ENCODE assay signal across 1 cellular context in genomic region chr17:14297161-14297851, GRCh38.
TF ChIP-seq lines count a peak whose summit lies in the region.

No MANE protein-coding gene starts in this region.

TF ChIP-seq in HepG2, 621 proteins besides CTCF, POLR2A, EP300 and RAD21 (continued from another document and continues in another):
- peak; percentile 97 for TF ChIP-seq ZNF441 (CRISPR knock-in tag; IDR thresholded peaks at IDR 0.05; ENCODE audit: borderline replicate concordance)
- TF ChIP-seq TEAD3 (CRISPR knock-in tag; optimal IDR thresholded peaks at IDR 0.05; ENCODE audit: borderline replicate concordance): peak; percentile 33
- no peak; the same call in 1 of the 2 replicates for TF ChIP-seq MIXL1 (CRISPR knock-in tag; IDR thresholded peaks at IDR 0.05)
- no peak for TF ChIP-seq BHLHE40 (IDR thresholded peaks at IDR 0.05; ENCODE audit: low read length)
- TF ChIP-seq ZNF138 (CRISPR knock-in tag; IDR thresholded peaks at IDR 0.05; ENCODE audit: low read depth): peak; percentile 78; the same call in 1 of the 2 replicates
- no peak for TF ChIP-seq ZNF513 (CRISPR knock-in tag; conservative IDR thresholded peaks at IDR 0.05)
- TF ChIP-seq ELF3 (CRISPR knock-in tag; IDR thresholded peaks at IDR 0.05): no peak
- peak; percentile 76; the same call in 1 of the 2 replicates for TF ChIP-seq PHF21A (CRISPR knock-in tag; IDR thresholded peaks at IDR 0.05)
- no peak for TF ChIP-seq ZBTB8A (CRISPR knock-in tag; IDR thresholded peaks at IDR 0.05; ENCODE audit: borderline replicate concordance, low read depth)
- TF ChIP-seq ZNF136 (CRISPR knock-in tag; IDR thresholded peaks at IDR 0.05; ENCODE audit: low read depth): no peak
- TF ChIP-seq AHR (CRISPR knock-in tag; IDR thresholded peaks at IDR 0.05): no peak; the same call in 1 of the 2 replicates
- TF ChIP-seq ZNF510 (CRISPR knock-in tag; IDR thresholded peaks at IDR 0.05; ENCODE audit: low read depth): no peak
- no peak for TF ChIP-seq DPF2 (CRISPR knock-in tag; IDR thresholded peaks at IDR 0.05; ENCODE audit: borderline replicate concordance, low read depth)
- 0 out of 2 replicates have a peak, but pooled peaks have one; percentile 20 for TF ChIP-seq HMGXB3 (CRISPR knock-in tag; IDR thresholded peaks at IDR 0.05; ENCODE audit: borderline replicate concordance)
- TF ChIP-seq ZNF317 (CRISPR knock-in tag; IDR thresholded peaks at IDR 0.05): no peak
- TF ChIP-seq NR1H2 (CRISPR knock-in tag; IDR thresholded peaks at IDR 0.05; ENCODE audit: borderline replicate concordance, low read depth): no peak
- no peak for TF ChIP-seq NFKBIZ (CRISPR knock-in tag; IDR thresholded peaks at IDR 0.05)
- TF ChIP-seq REXO4 (CRISPR knock-in tag; IDR thresholded peaks at IDR 0.05; ENCODE audit: borderline replicate concordance): no peak
- 0 out of 2 replicates have a peak, but pooled peaks have one; percentile 19 for TF ChIP-seq ZNF143 (CRISPR knock-in tag; IDR thresholded peaks at IDR 0.05)
- no peak; the same call in 1 of the 2 replicates for TF ChIP-seq ZBTB4 (CRISPR knock-in tag; IDR thresholded peaks at IDR 0.05; ENCODE audit: borderline replicate concordance)
- peak; percentile 76 for TF ChIP-seq ZBTB7B (CRISPR knock-in tag; IDR thresholded peaks at IDR 0.05)
- TF ChIP-seq MED13 (CRISPR knock-in tag; IDR thresholded peaks at IDR 0.05): no peak
- no peak for TF ChIP-seq CEBPZ (IDR thresholded peaks at IDR 0.05; ENCODE audit: low read length)
- no peak for TF ChIP-seq MEF2D (CRISPR knock-in tag; IDR thresholded peaks at IDR 0.05)
- TF ChIP-seq ZNF761 (CRISPR knock-in tag; conservative IDR thresholded peaks at IDR 0.05): 0 out of 2 replicates have a peak, but pooled peaks have one; percentile 69
- peak; percentile 57; the same call in 1 of the 2 replicates for TF ChIP-seq REL (CRISPR knock-in tag; conservative IDR thresholded peaks at IDR 0.05)
- no peak for TF ChIP-seq SMAD9 (CRISPR knock-in tag; IDR thresholded peaks at IDR 0.05)
- no peak for TF ChIP-seq SRF (IDR thresholded peaks at IDR 0.05; ENCODE audit: low read depth, low read length)
- no peak for TF ChIP-seq ARNTL (CRISPR knock-in tag; IDR thresholded peaks at IDR 0.05)
- TF ChIP-seq NFYC (CRISPR knock-in tag; IDR thresholded peaks at IDR 0.05): no peak
- no peak for TF ChIP-seq ADNP (CRISPR knock-in tag; IDR thresholded peaks at IDR 0.05)
- TF ChIP-seq JDP2 (CRISPR knock-in tag; IDR thresholded peaks at IDR 0.05; ENCODE audit: borderline replicate concordance): no peak
- TF ChIP-seq ZNF556 (CRISPR knock-in tag; IDR thresholded peaks at IDR 0.05; ENCODE audit: borderline replicate concordance): peak; percentile 71; the same call in 1 of the 2 replicates
- TF ChIP-seq DBP (CRISPR knock-in tag; IDR thresholded peaks at IDR 0.05; ENCODE audit: not compliant biosample characterization): no peak
- TF ChIP-seq MTF1 (CRISPR knock-in tag; IDR thresholded peaks at IDR 0.05): no peak
- TF ChIP-seq PAX8 (CRISPR knock-in tag; IDR thresholded peaks at IDR 0.05; ENCODE audit: borderline replicate concordance): no peak
- peak; percentile 75 for TF ChIP-seq ZFY (CRISPR knock-in tag; IDR thresholded peaks at IDR 0.05)
- peak; percentile 78; the same call in 1 of the 2 replicates for TF ChIP-seq ZBTB7A (CRISPR knock-in tag; IDR thresholded peaks at IDR 0.05)
- TF ChIP-seq HMGA1 (CRISPR knock-in tag; conservative IDR thresholded peaks at IDR 0.05): no peak
- no peak for TF ChIP-seq RFX3 (CRISPR knock-in tag; IDR thresholded peaks at IDR 0.05)
- no peak for TF ChIP-seq HNRNPL (IDR thresholded peaks at IDR 0.05; ENCODE audit: low read depth, low read length)
- no peak for TF ChIP-seq JARID2 (CRISPR knock-in tag; IDR thresholded peaks at IDR 0.05; ENCODE audit: insufficient replicate concordance)
- peak; percentile 54; the same call in 1 of the 2 replicates for TF ChIP-seq SP5 (CRISPR knock-in tag; IDR thresholded peaks at IDR 0.05; ENCODE audit: borderline replicate concordance, low read depth)
- TF ChIP-seq ZNF615 (CRISPR knock-in tag; IDR thresholded peaks at IDR 0.05; ENCODE audit: borderline replicate concordance): no peak
- no peak for TF ChIP-seq TOPORS (CRISPR knock-in tag; IDR thresholded peaks at IDR 0.05)
- TF ChIP-seq ELK4 (CRISPR knock-in tag; IDR thresholded peaks at IDR 0.05; ENCODE audit: borderline replicate concordance): no peak
- no peak for TF ChIP-seq CAMTA2 (CRISPR knock-in tag; IDR thresholded peaks at IDR 0.05; ENCODE audit: borderline replicate concordance)
- peak; percentile 71 for TF ChIP-seq ETV5 (CRISPR knock-in tag; IDR thresholded peaks at IDR 0.05; ENCODE audit: borderline replicate concordance)
- no peak for TF ChIP-seq ZNF709 (CRISPR knock-in tag; IDR thresholded peaks at IDR 0.05)
- TF ChIP-seq ZFP82 (CRISPR knock-in tag; IDR thresholded peaks at IDR 0.05; ENCODE audit: borderline replicate concordance): no peak
- TF ChIP-seq ZNF891 (CRISPR knock-in tag; IDR thresholded peaks at IDR 0.05): peak; percentile 82; the same call in 1 of the 2 replicates
- no peak for TF ChIP-seq XBP1 (CRISPR knock-in tag; IDR thresholded peaks at IDR 0.05)
- peak; percentile 51 for TF ChIP-seq MAZ (IDR thresholded peaks at IDR 0.05; ENCODE audit: borderline replicate concordance, low read depth, low read length)
- TF ChIP-seq MAZ (CRISPR knock-in tag; IDR thresholded peaks at IDR 0.05; ENCODE audit: low read depth): peak; percentile 80
- TF ChIP-seq PLSCR1 (CRISPR knock-in tag; IDR thresholded peaks at IDR 0.05; ENCODE audit: borderline replicate concordance): no peak
- TF ChIP-seq IRF1 (CRISPR knock-in tag; IDR thresholded peaks at IDR 0.05; ENCODE audit: low read depth): no peak
- TF ChIP-seq ONECUT2 (CRISPR knock-in tag; IDR thresholded peaks at IDR 0.05): no peak
- TF ChIP-seq TCF12 (IDR thresholded peaks at IDR 0.05): no peak
- TF ChIP-seq TCF12 (CRISPR knock-in tag; IDR thresholded peaks at IDR 0.05): 0 out of 2 replicates have a peak, but pooled peaks have one; percentile 47
- TF ChIP-seq MYNN (CRISPR knock-in tag; IDR thresholded peaks at IDR 0.05; ENCODE audit: low read depth): no peak
